ENCODE assay signal across 12 cellular contexts in the genomic region with DNA sequence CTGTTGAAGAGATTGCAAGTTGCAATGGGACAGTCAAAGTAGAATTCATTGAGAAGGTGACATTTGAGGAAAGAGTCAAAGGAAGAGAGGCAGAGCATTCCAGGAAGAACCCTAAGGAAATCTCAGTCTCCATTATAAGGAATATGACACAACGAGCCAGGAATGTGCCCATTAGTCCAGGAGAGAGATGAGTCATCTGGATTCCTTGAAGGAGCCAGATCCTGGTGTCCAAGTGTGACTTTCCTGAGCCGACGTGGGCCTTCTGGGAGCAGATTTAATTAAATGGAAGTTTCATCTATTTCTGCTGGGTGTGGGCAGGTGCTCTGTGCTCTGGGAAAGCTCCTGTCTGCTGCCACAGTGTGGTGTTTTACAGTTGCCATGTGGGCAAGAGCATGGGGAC.
DNase-seq lines count a peak whose midpoint lies in the region; ATAC-seq and TF ChIP-seq lines count a peak whose summit lies in the region.
"Had no signal": no experiment of that assay in that cellular context is flagged by ENCODE, and none has a peak within 500 bp of the region (broad histone marks: within the 10 kb centered on the region; RNA-seq: fewer than 3 reads in every experiment).

No MANE protein-coding gene starts in this region.

- H3K4me3 ChIP-seq in esophagus squamous epithelium: no peak overlapping the region
- H3K4me3 ChIP-seq: K562, spleen, suprapubic skin had no signal

- WGBS in esophagus squamous epithelium, 2 donors: 22 to 24% methylated on average over 3 of the region's 3 CpGs

- peaks cover 16% of the 10 kb centered on the region for H3K9me3 Mint-ChIP-seq in osteocyte (ENCODE audit: unreplicated experiment)

- H3K4me3 Mint-ChIP-seq in osteocyte (ENCODE audit: unreplicated experiment): no peak overlapping the region
- H3K4me3 Mint-ChIP-seq: activated T-cell treated with anti-CD3 and anti-CD28 coated beads, Interleukin-2, amount 50 U/mL, for 72 hours had no signal

- DNase-seq in EH (ENCODE audit: low read depth) (peak; percentile 97), RKO (ENCODE audit: low spot score) (peak; percentile 93), esophagus squamous epithelium (lab: John Stamatoyannopoulos, UW) (no peak), osteocyte (ENCODE audit: extremely low spot score, unreplicated experiment) (no peak), NK-92 (lab: John Stamatoyannopoulos, UW; ENCODE audit: unreplicated experiment) (no peak), Ammon's horn (ENCODE audit: low spot score) (no peak)
- no peak for DNase-seq in stimulated activated CD8-positive, alpha-beta memory T cell treated with anti-CD3 and anti-CD28 coated beads, Interleukin-4, amount 100 ng/mL, for 48 hours
- DNase-seq: activated T-cell treated with anti-CD3 and anti-CD28 coated beads, Interleukin-2, amount 50 U/mL, for 72 hours; spleen had no signal

- H3K27me3 Mint-ChIP-seq in osteocyte (ENCODE audit: unreplicated experiment): no peaks in the 10 kb centered on the region

- peaks cover 6 to 10% (median 8%) of the 10 kb centered on the region in 3 donors for H3K4me1 ChIP-seq in esophagus squamous epithelium

- no peak for TF ChIP-seq POLR2A in esophagus squamous epithelium (IDR thresholded peaks at IDR 0.05)

- H3K4me1 Mint-ChIP-seq in osteocyte (ENCODE audit: unreplicated experiment): peaks cover 20% of the 10 kb centered on the region

- H3K9me3 ChIP-seq in esophagus squamous epithelium: peaks cover 0 to 7% (median 0%) of the 10 kb centered on the region in 3 donors
- H3K9me3 ChIP-seq: suprapubic skin had no signal

- ATAC-seq in HG03439 (IDR thresholded peaks at IDR 0.05; ENCODE audit: unreplicated experiment): no peak
- ATAC-seq: activated T-cell treated with anti-CD3 and anti-CD28 coated beads, Interleukin-2, amount 50 U/mL, for 72 hours; K562 had no signal

- H3K36me3 Mint-ChIP-seq in osteocyte (ENCODE audit: unreplicated experiment): peaks cover 29% of the 10 kb centered on the region

- H3K27me3 ChIP-seq in esophagus squamous epithelium: no peaks in the 10 kb centered on the region
- H3K27me3 ChIP-seq: spleen, suprapubic skin had no signal

- peaks cover 0 to 15% (median 0%) of the 10 kb centered on the region in 3 donors for H3K36me3 ChIP-seq in esophagus squamous epithelium

- H3K27ac Mint-ChIP-seq in osteocyte (ENCODE audit: unreplicated experiment): peak overlapping the region; percentile 82
- H3K27ac Mint-ChIP-seq: activated T-cell treated with anti-CD3 and anti-CD28 coated beads, Interleukin-2, amount 50 U/mL, for 72 hours had no signal

- H3K27ac ChIP-seq in esophagus squamous epithelium: peak overlapping the region in 3 of 4 donors; percentile 4 to 46 (median 4)
- H3K27ac ChIP-seq: spleen, suprapubic skin had no signal

- no peak for TF ChIP-seq CTCF in esophagus squamous epithelium (IDR thresholded peaks at IDR 0.05)
- no peak for TF ChIP-seq CTCF in osteocyte (IDR thresholded peaks at IDR 0.05)

- intact Hi-C loops in esophagus squamous epithelium (cut with DNase I): no loop called here

Comparison
In these comparisons a context has a peak if more than half of its experiments do, and no peak if none do; other contexts are left out.
1. DNase-seq: peak in EH (single experiment) and RKO (single experiment); none in esophagus squamous epithelium (single experiment), osteocyte (single experiment), NK-92 (single experiment), stimulated activated CD8-positive, alpha-beta memory T cell treated with anti-CD3 and anti-CD28 coated beads, Interleukin-4, amount 100 ng/mL, for 48 hours (single experiment) and Ammon's horn (single experiment).